ENCODE assay signal across 1 cellular context in genomic region chr1:229409616-229410369, GRCh38.
TF ChIP-seq lines count a peak whose summit lies in the region.

No MANE protein-coding gene starts in this region.

TF ChIP-seq in H1, 55 proteins besides CTCF, POLR2A, EP300 and RAD21:
- TF ChIP-seq CHD2 (IDR thresholded peaks at IDR 0.05; ENCODE audit: low read length) (no peak), EZH2 (IDR thresholded peaks at IDR 0.05; ENCODE audit: low read depth, low read length, severe bottlenecking) (peak; percentile 14)
